In the genomic region with DNA sequence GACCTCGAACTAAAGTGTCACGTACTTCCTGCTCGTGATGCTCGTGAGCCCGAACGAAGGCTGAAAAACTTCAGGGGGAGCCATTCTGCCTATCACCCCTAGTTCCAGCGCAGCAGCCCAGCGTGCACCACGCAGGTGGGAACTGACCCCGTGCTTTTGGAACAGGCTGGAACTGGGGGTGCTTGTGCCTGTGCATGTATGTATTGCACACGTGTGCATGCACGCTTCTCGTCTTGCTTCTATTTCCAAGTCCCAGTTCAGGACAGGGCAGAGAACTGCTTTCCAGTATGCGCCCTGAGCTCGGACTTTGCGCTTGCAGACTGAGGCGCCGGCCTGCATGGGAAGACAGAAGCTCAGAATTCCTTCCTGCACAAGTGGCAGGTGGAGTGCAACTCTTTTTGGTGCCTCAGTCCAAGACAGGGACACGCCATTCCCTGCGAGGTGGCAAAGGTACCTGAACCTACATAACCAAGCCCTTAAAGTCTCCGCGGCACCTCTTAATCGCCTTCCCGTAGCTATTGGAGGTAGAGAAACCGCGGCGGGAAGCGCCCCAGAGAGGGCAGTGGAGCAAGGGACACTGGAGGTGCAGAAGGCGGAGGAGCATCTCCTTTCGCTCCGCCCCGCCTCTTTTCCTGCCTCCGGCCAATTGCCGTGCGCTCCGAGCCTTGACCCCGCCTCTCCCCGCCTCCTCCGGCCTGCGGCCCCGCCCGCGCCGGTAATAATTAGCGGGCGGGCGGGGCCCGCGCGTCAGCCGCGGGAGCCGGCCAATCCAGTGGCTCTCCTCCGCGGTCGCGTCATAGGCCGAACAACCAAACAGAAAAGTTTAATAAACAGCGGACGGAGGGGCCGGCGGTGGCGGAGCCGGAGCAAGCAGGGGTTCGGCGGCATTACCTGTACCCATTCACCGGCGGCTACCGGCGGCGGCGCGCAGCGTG, we compare ENCODE assay signal across 8 cellular contexts. TPM values are rescaled to one million over a fixed set of nuclear protein-coding genes. Genes with fewer than 3 reads are reported as not detected.
DNase-seq lines count a peak whose midpoint lies in the region; ATAC-seq, FAIRE-seq and TF ChIP-seq lines count a peak whose summit lies in the region.

A gene (plus strand): TSS at position 826 of the 935 bp plus-strand sequence. CDS start 60,669 bp downstream, outside the sequence.

- H3K27ac ChIP-seq in SU-DHL-6 (ENCODE audit: low read depth, low read length) (peak within 1 kb of the TSS; percentile 78), pancreas (peak within 1 kb of the TSS; percentile 86 to 98 (median 94)), tibial artery (peak within 1 kb of the TSS; percentile 84 to 94)

- H3K27me3 ChIP-seq in SU-DHL-6 (ENCODE audit: low read length) = no peaks in the 10 kb centered on the region
- no peaks in the 10 kb centered on the region for H3K27me3 ChIP-seq in pancreas
- H3K27me3 ChIP-seq in tibial artery = no peaks in the 10 kb centered on the region

- H3K4me2 ChIP-seq in SU-DHL-6 (ENCODE audit: low read depth, low read length, poor library complexity, severe bottlenecking) = peak within 1 kb of the TSS; percentile 93

- peaks cover 22% of the 10 kb centered on the region for H4K20me1 ChIP-seq in SU-DHL-6 (ENCODE audit: low read depth, low read length)

- intact Hi-C loops in Right ventricle myocardium inferior (cut with DNase I) = loop anchor here (1.0 to 10.0 kb wide), 4 partner anchors 13 to 164 kb away; a partner anchor contains a TSS
- intact Hi-C loops in pancreas (cut with DNase I) = no loop called here
- intact Hi-C loops in tibial artery (cut with DNase I; ENCODE audit: low total_unique reads) = loop anchor here (5.0 to 10.0 kb wide), 3 partner anchors 93 to 336 kb away; a partner anchor contains a TSS

- H3K4me3 ChIP-seq in GM12865 (ENCODE audit: low read depth, low read length) = peak within 1 kb of the TSS; percentile 98
- peak within 1 kb of the TSS; percentile 93 for H3K4me3 ChIP-seq in SU-DHL-6 (ENCODE audit: insufficient read depth, low read length, poor library complexity, severe bottlenecking)
- peak within 1 kb of the TSS; percentile 79 to 92 (median 80) for H3K4me3 ChIP-seq in pancreas
- H3K4me3 ChIP-seq in tibial artery = peak within 1 kb of the TSS; percentile 91 to 94

- no peak for FAIRE-seq in pancreas (lab: Jason Lieb, UNC)

- H3K4me1 ChIP-seq in pancreas (peaks cover 6 to 15% (median 11%) of the 10 kb centered on the region in 3 donors), tibial artery (peaks cover 0 to 28% (median 16%) of the 10 kb centered on the region in 4 donors)

- ATAC-seq in HG02678 (IDR thresholded peaks at IDR 0.05; ENCODE audit: unreplicated experiment) (peak; percentile 76), Right ventricle myocardium inferior (peak; percentile 99), pancreas (peak; percentile 94 to 97 (median 95))
- peak; percentile 87 for ATAC-seq in activated naive CD8-positive, alpha-beta T cell treated with anti-CD3 and anti-CD28 coated beads, Interleukin-2, amount 10 ng/mL, durations not matched to agents 7 days and 5 days (ENCODE audit: low read depth)

- H3K27ac Mint-ChIP-seq in activated naive CD8-positive, alpha-beta T cell treated with anti-CD3 and anti-CD28 coated beads, Interleukin-2, amount 10 ng/mL, durations not matched to agents 7 days and 5 days = peak within 1 kb of the TSS; percentile 96

- DNase-seq in GM12865 (ENCODE audit: low read depth) (peak; percentile 97), NCI-H128 (lab: John Stamatoyannopoulos, UW; ENCODE audit: unreplicated experiment) (peak; percentile 87), Right ventricle myocardium inferior (ENCODE audit: missing footprints) (peak; percentile 97), pancreas (peak; percentile 95 to 97 (median 97)), tibial artery (peak; percentile 92 to 97)
- peak; percentile 98 for DNase-seq in activated naive CD8-positive, alpha-beta T cell treated with anti-CD3 and anti-CD28 coated beads, Interleukin-2, amount 10 ng/mL, durations not matched to agents 7 days and 5 days

- POLR2A ChIA-PET in activated naive CD8-positive, alpha-beta T cell treated with anti-CD3 and anti-CD28 coated beads, Interleukin-2, amount 10 ng/mL, durations not matched to agents 7 days and 5 days (lab: Charles Lee) = interaction anchor here (0.6 to 3.8 kb wide), 8 partner anchors 13 to 136 kb away, joined by 3 to 39 read pairs (median 10); a partner anchor contains a TSS

- H3K9me3 ChIP-seq in SU-DHL-6 (ENCODE audit: insufficient read depth, low read length) (no peaks in the 10 kb centered on the region), pancreas (no peaks in the 10 kb centered on the region), tibial artery (no peaks in the 10 kb centered on the region)

- H3K9me3 Mint-ChIP-seq in activated naive CD8-positive, alpha-beta T cell treated with anti-CD3 and anti-CD28 coated beads, Interleukin-2, amount 10 ng/mL, durations not matched to agents 7 days and 5 days = no peaks in the 10 kb centered on the region

- H3K9ac ChIP-seq in SU-DHL-6 (ENCODE audit: low read length) = peak within 1 kb of the TSS; percentile 79

- H3K79me2 ChIP-seq in SU-DHL-6 (ENCODE audit: insufficient read depth, low read length) = peaks cover 41% of the 10 kb centered on the region

- H3K9me2 ChIP-seq in SU-DHL-6 (replicated peaks; ENCODE audit: insufficient read depth, low read length) = no peaks in the 10 kb centered on the region

- 0% methylated on average over 70 to 74 of the region's 74 CpGs for WGBS in pancreas, 2 donors

- peaks cover 28% of the 10 kb centered on the region for H3K4me1 Mint-ChIP-seq in activated naive CD8-positive, alpha-beta T cell treated with anti-CD3 and anti-CD28 coated beads, Interleukin-2, amount 10 ng/mL, durations not matched to agents 7 days and 5 days

- H3F3A ChIP-seq in SU-DHL-6 (ENCODE audit: insufficient read depth) = 0 out of 2 replicates have a peak, but pooled peaks cover 5% of the 10 kb centered on the region

- TF ChIP-seq CTCF in GM12865 (IDR thresholded peaks at IDR 0.05; ENCODE audit: insufficient read depth, low read depth, low read length, missing control alignments) (no peak), SU-DHL-6 (IDR thresholded peaks at IDR 0.05; ENCODE audit: insufficient read depth, low read length, poor library complexity, severe bottlenecking) (no peak), pancreas (IDR thresholded peaks at IDR 0.05) (no peak), tibial artery (IDR thresholded peaks at IDR 0.05) (no peak)

- H3K36me3 ChIP-seq in SU-DHL-6 (ENCODE audit: low read length) (no peaks in the 10 kb centered on the region), pancreas (no peaks in the 10 kb centered on the region), tibial artery (no peaks in the 10 kb centered on the region)

- no peaks in the 10 kb centered on the region for H3K27me3 Mint-ChIP-seq in activated naive CD8-positive, alpha-beta T cell treated with anti-CD3 and anti-CD28 coated beads, Interleukin-2, amount 10 ng/mL, durations not matched to agents 7 days and 5 days

- H3K4me3 Mint-ChIP-seq in activated naive CD8-positive, alpha-beta T cell treated with anti-CD3 and anti-CD28 coated beads, Interleukin-2, amount 10 ng/mL, durations not matched to agents 7 days and 5 days = peak within 1 kb of the TSS; percentile 92

- no peaks in the 10 kb centered on the region for H3K36me3 Mint-ChIP-seq in activated naive CD8-positive, alpha-beta T cell treated with anti-CD3 and anti-CD28 coated beads, Interleukin-2, amount 10 ng/mL, durations not matched to agents 7 days and 5 days

- peak within 1 kb of the TSS; percentile 95 for H2AFZ ChIP-seq in SU-DHL-6 (ENCODE audit: low read depth, low read length, severe bottlenecking)

RNA-seq across cellular contexts. Expression of the gene that starts here (rescaled TPM):
- total RNA-seq in activated naive CD8-positive, alpha-beta T cell treated with anti-CD3 and anti-CD28 coated beads, Interleukin-2, amount 10 ng/mL, durations not matched to agents 7 days and 5 days = 10 to 100 TPM; 54.9 to 58.3 TPM
- total RNA-seq in Right ventricle myocardium inferior (72.4 TPM), pancreas (10 to 100 TPM; 16.9 to 33.1 (median 18.8) TPM)
- 10 to 100 TPM; 18.3 to 41.5 TPM for polyA plus RNA-seq in pancreas

Comparison
In these comparisons a context has a peak if more than half of its experiments do, and no peak if none do; other contexts are left out.
1. Peak in every context shown above with its lines: DNase-seq, ATAC-seq, H3K4me3 ChIP-seq and H3K27ac ChIP-seq.
2. intact Hi-C loops: an anchor here in Right ventricle myocardium inferior (1.0 to 10.0 kb wide) and tibial artery (5.0 to 10.0 kb wide); none called in pancreas.